1 cellular context compared by ENCODE assay signal in genomic region chr7:92742186-92742585, GRCh38.
TF ChIP-seq lines count a peak whose summit lies in the region.

No MANE protein-coding gene starts in this region.

TF ChIP-seq in SK-N-SH, 30 proteins besides CTCF, POLR2A, EP300 and RAD21:
- TF ChIP-seq ZBTB33 (IDR thresholded peaks at IDR 0.05; ENCODE audit: borderline replicate concordance, low read depth) (no peak), ELF1 (IDR thresholded peaks at IDR 0.05) (no peak), FOXM1 (IDR thresholded peaks at IDR 0.05; ENCODE audit: low read depth) (no peak), GABPA (IDR thresholded peaks at IDR 0.05; ENCODE audit: low read depth) (no peak), JUND (IDR thresholded peaks at IDR 0.05) (no peak), POLR2AphosphoS5 (IDR thresholded peaks at IDR 0.05; ENCODE audit: low read depth, low read length) (no peak), FOXJ3 (CRISPR knock-in tag; IDR thresholded peaks at IDR 0.05) (no peak), CHD2 (IDR thresholded peaks at IDR 0.05; ENCODE audit: low read length, partially characterized antibody) (no peak), SMC3 (IDR thresholded peaks at IDR 0.05; ENCODE audit: low read depth, low read length) (no peak), MAX (IDR thresholded peaks at IDR 0.05; ENCODE audit: low read depth) (no peak), RCOR1 (IDR thresholded peaks at IDR 0.05; ENCODE audit: low read length) (no peak), RXRA (IDR thresholded peaks at IDR 0.05; ENCODE audit: borderline replicate concordance, low read depth) (no peak), TCF12 (IDR thresholded peaks at IDR 0.05) (no peak), IRF3 (IDR thresholded peaks at IDR 0.05; ENCODE audit: low read depth, low read length) (no peak), USF2 (IDR thresholded peaks at IDR 0.05; ENCODE audit: borderline replicate concordance, low read depth, low read length) (no peak), TEAD4 (IDR thresholded peaks at IDR 0.05; ENCODE audit: borderline replicate concordance, insufficient read depth) (no peak), REST (IDR thresholded peaks at IDR 0.05; ENCODE audit: low read depth, low read length) (no peak)
